In genomic region chr17:43760254-43760852, GRCh38 we compare ENCODE assay signal across 9 cellular contexts. TPM values are rescaled to one million over a fixed set of nuclear protein-coding genes. Genes with fewer than 3 reads are reported as not detected.
DNase-seq lines count a peak whose midpoint lies in the region; ATAC-seq and TF ChIP-seq lines count a peak whose summit lies in the region.
"Had no signal": no experiment of that assay in that cellular context is flagged by ENCODE, and none has a peak within 500 bp of the region (broad histone marks: within the 10 kb centered on the region; RNA-seq: fewer than 3 reads in every experiment).

No MANE protein-coding gene starts in this region.

- CTCF ChIA-PET in Calu3 (lab: Charles Lee): interaction anchor here (0.7 to 5.9 kb wide), 6 partner anchors 26 to 184 kb away, joined by 3 to 43 read pairs (median 4); no protein-coding TSS in a partner anchor

- H3K9me3 Mint-ChIP-seq in Calu3 (ENCODE audit: low read depth, unreplicated experiment): no peaks in the 10 kb centered on the region
- H3K9me3 Mint-ChIP-seq in activated CD4-positive, alpha-beta T cell treated with anti-CD3 and anti-CD28 coated beads, Interleukin-2, amount 10 ng/mL, durations not matched to agents 24 days and 14 days: no peaks in the 10 kb centered on the region
- H3K9me3 Mint-ChIP-seq: T-helper 1 cell treated with Interleukin-12 subunit alpha and Interleukin-12 subunit beta and Interleukin-4 antibody, amounts not matched to agents 30 μg/mL and 1 μg/mL, for 36 hours had no signal

- peaks cover 0 to 16% of the 10 kb centered on the region in 2 donors for H3K4me1 ChIP-seq in left lung

- H3K27ac Mint-ChIP-seq in Calu3 (ENCODE audit: unreplicated experiment): no peak overlapping the region
- no peak overlapping the region for H3K27ac Mint-ChIP-seq in activated CD4-positive, alpha-beta T cell treated with anti-CD3 and anti-CD28 coated beads, Interleukin-2, amount 10 ng/mL, durations not matched to agents 24 days and 14 days
- H3K27ac Mint-ChIP-seq: T-helper 1 cell treated with Interleukin-12 subunit alpha and Interleukin-12 subunit beta and Interleukin-4 antibody, amounts not matched to agents 30 μg/mL and 1 μg/mL, for 36 hours had no signal

- no TSS peak for BruUV-seq in Calu3 (replicated peaks; lab: Mats Ljungman, UMichigan)

- no peaks in the 10 kb centered on the region for H3K36me3 ChIP-seq in left lung

- intact Hi-C loops in Calu3 (cut with micrococcal nuclease; ENCODE audit: unreplicated experiment) (loop anchor here (1.0 to 2.0 kb wide), 2 partner anchors 66 to 184 kb away; no protein-coding TSS in a partner anchor), left lung (cut with DNase I) (loop anchor here in 1 of 2 donors (5.0 kb wide), 1 partner anchor 63 kb away; no protein-coding TSS in a partner anchor)
- intact Hi-C loops in activated CD4-positive, alpha-beta T cell treated with anti-CD3 and anti-CD28 coated beads, Interleukin-2, amount 10 ng/mL, durations not matched to agents 24 days and 14 days (cut with micrococcal nuclease): loop anchor here (1.0 kb wide), 2 partner anchors 66 to 184 kb away; no protein-coding TSS in a partner anchor

- TF ChIP-seq CTCF in Calu3 (IDR thresholded peaks at IDR 0.05; ENCODE audit: unreplicated experiment): peak; percentile 99
- TF ChIP-seq CTCF in coronary artery (IDR thresholded peaks at IDR 0.05): peak; percentile 94
- TF ChIP-seq CTCF in left lung (IDR thresholded peaks at IDR 0.05): peak; percentile 93 to 96

- no peak overlapping the region for H3K4me3 ChIP-seq in coronary artery
- no peak overlapping the region for H3K4me3 ChIP-seq in left lung

- peak; percentile 45 for ATAC-seq in HG03565 (IDR thresholded peaks at IDR 0.05; ENCODE audit: unreplicated experiment)
- ATAC-seq in left lung: peak; percentile 99
- no peak for ATAC-seq in GM19397 (IDR thresholded peaks at IDR 0.05; ENCODE audit: unreplicated experiment)

- H3K27me3 ChIP-seq in left lung: peaks cover 16 to 34% of the 10 kb centered on the region in 2 donors

- peak overlapping the region; percentile 12 to 63 for H3K27ac ChIP-seq in coronary artery
- no peak overlapping the region for H3K27ac ChIP-seq in left lung

- H3K27me3 Mint-ChIP-seq in Calu3 (ENCODE audit: unreplicated experiment): peaks cover 49% of the 10 kb centered on the region
- peaks cover 18% of the 10 kb centered on the region for H3K27me3 Mint-ChIP-seq in activated CD4-positive, alpha-beta T cell treated with anti-CD3 and anti-CD28 coated beads, Interleukin-2, amount 10 ng/mL, durations not matched to agents 24 days and 14 days

- H3K36me3 Mint-ChIP-seq in Calu3 (ENCODE audit: insufficient read depth, unreplicated experiment): no peaks in the 10 kb centered on the region
- no peaks in the 10 kb centered on the region for H3K36me3 Mint-ChIP-seq in activated CD4-positive, alpha-beta T cell treated with anti-CD3 and anti-CD28 coated beads, Interleukin-2, amount 10 ng/mL, durations not matched to agents 24 days and 14 days (ENCODE audit: low read depth)

- H3K4me1 Mint-ChIP-seq in Calu3 (ENCODE audit: low read depth, unreplicated experiment): no peaks in the 10 kb centered on the region
- H3K4me1 Mint-ChIP-seq in activated CD4-positive, alpha-beta T cell treated with anti-CD3 and anti-CD28 coated beads, Interleukin-2, amount 10 ng/mL, durations not matched to agents 24 days and 14 days: no peaks in the 10 kb centered on the region

- peak; percentile 98 for DNase-seq in Calu3
- peak; percentile 69 for DNase-seq in NCI-H526 treated with DMSO at 0.1 percent for 48 hours (lab: John Stamatoyannopoulos, UW)
- peak; percentile 97 for DNase-seq in activated CD4-positive, alpha-beta T cell treated with anti-CD3 and anti-CD28 coated beads, Interleukin-2, amount 10 ng/mL, durations not matched to agents 24 days and 14 days
- DNase-seq in coronary artery (ENCODE audit: low spot score): peak; percentile 93
- peak; percentile 91 to 92 for DNase-seq in left lung
- DNase-seq in stimulated activated CD4-positive, alpha-beta T cell treated with anti-CD3 and anti-CD28 coated beads, Interleukin-4, amount 100 ng/mL, for 4 hours: peak; percentile 77 to 89

- H3K9me3 ChIP-seq in left lung: no peaks in the 10 kb centered on the region

- H3K4me3 Mint-ChIP-seq in Calu3 (ENCODE audit: low read depth, unreplicated experiment): no peak overlapping the region
- no peak overlapping the region for H3K4me3 Mint-ChIP-seq in activated CD4-positive, alpha-beta T cell treated with anti-CD3 and anti-CD28 coated beads, Interleukin-2, amount 10 ng/mL, durations not matched to agents 24 days and 14 days
- H3K4me3 Mint-ChIP-seq: T-helper 1 cell treated with Interleukin-12 subunit alpha and Interleukin-12 subunit beta and Interleukin-4 antibody, amounts not matched to agents 30 μg/mL and 1 μg/mL, for 36 hours had no signal

RNA-seq across cellular contexts. Expression of gene SOST, which starts 1.8 kb away (rescaled TPM):
- total RNA-seq in Calu3 (2022) (not detected in 2 replicates), left lung (under 1 TPM in 1 of 2 donors, not detected in 1; 0.12 TPM)
- not detected in 2 replicates for total RNA-seq in activated CD4-positive, alpha-beta T cell treated with anti-CD3 and anti-CD28 coated beads, Interleukin-2, amount 10 ng/mL, durations not matched to agents 24 days and 14 days

RNA-seq across cellular contexts. Expression of gene DUSP3, which starts 18.4 kb away (rescaled TPM):
- total RNA-seq in Calu3 (2022) (80.3 and 81.9 TPM in 2 replicates), left lung (100 to 1,000 TPM in 1 of 2 donors, 10 to 100 TPM in 1; 95.8 to 105 TPM)
- 16.5 and 18.3 TPM in 2 replicates for total RNA-seq in activated CD4-positive, alpha-beta T cell treated with anti-CD3 and anti-CD28 coated beads, Interleukin-2, amount 10 ng/mL, durations not matched to agents 24 days and 14 days

RNA-seq across cellular contexts. Expression of gene CFAP97D1, which starts 19.9 kb away (rescaled TPM):
- not detected in 2 replicates for total RNA-seq in Calu3 (2022)
- not detected in 2 replicates for total RNA-seq in activated CD4-positive, alpha-beta T cell treated with anti-CD3 and anti-CD28 coated beads, Interleukin-2, amount 10 ng/mL, durations not matched to agents 24 days and 14 days
- total RNA-seq in left lung: not detected

Comparison
In these comparisons a context has a peak if more than half of its experiments do, and no peak if none do; other contexts are left out.
1. H3K27ac ChIP-seq: peak in coronary artery (2 of 2); none in left lung (0 of 2).
2. Peak in every context shown above with its lines, with median percentiles within 50 percentile points of each other: DNase-seq and CTCF ChIP-seq.